1 cellular context compared by ENCODE assay signal in the genomic region with DNA sequence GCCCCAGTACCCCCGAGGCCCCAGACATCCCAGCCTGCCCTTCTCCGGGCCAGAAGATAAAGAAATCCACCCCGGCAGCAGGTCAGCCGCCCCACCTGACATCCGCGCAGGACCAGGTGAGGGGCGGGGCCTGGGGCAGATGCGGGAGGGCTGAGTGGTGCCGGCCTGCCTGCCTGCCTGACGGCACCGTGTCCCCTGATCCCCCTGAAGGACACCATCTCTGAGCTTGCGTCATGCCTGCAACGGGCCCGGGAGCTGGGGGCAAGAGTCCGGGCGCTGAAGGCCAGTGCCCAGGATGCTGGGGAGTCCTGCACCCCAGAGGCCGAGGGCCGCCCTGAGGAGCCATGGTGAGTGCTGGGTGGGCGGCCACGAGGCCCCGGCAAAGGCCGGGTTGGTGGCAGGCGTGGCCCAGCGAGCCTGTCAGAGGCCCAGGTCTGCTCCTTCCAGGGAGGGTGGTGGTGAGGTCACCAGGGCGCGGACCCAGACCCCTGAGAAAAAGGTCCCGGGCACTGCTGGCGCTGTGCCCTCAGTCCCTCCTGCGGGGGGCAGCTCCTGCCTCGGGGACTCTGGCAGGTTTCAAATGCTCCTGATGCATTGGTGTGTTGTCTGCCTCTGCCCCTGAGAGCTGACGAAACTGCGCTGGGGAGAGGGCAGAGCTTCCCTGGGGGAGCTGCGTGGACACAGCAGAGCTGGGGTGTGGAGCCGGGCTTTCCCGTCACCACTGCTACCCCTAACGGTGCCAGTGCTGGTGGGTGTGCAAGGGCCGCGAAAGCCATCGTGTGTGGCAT.
TF ChIP-seq lines count a peak whose summit lies in the region.

No MANE protein-coding gene starts in this region.

TF ChIP-seq in K562, 482 proteins besides CTCF, POLR2A, EP300 and RAD21 (continued from another document and continues in another):
- TF ChIP-seq, protein P1, sequence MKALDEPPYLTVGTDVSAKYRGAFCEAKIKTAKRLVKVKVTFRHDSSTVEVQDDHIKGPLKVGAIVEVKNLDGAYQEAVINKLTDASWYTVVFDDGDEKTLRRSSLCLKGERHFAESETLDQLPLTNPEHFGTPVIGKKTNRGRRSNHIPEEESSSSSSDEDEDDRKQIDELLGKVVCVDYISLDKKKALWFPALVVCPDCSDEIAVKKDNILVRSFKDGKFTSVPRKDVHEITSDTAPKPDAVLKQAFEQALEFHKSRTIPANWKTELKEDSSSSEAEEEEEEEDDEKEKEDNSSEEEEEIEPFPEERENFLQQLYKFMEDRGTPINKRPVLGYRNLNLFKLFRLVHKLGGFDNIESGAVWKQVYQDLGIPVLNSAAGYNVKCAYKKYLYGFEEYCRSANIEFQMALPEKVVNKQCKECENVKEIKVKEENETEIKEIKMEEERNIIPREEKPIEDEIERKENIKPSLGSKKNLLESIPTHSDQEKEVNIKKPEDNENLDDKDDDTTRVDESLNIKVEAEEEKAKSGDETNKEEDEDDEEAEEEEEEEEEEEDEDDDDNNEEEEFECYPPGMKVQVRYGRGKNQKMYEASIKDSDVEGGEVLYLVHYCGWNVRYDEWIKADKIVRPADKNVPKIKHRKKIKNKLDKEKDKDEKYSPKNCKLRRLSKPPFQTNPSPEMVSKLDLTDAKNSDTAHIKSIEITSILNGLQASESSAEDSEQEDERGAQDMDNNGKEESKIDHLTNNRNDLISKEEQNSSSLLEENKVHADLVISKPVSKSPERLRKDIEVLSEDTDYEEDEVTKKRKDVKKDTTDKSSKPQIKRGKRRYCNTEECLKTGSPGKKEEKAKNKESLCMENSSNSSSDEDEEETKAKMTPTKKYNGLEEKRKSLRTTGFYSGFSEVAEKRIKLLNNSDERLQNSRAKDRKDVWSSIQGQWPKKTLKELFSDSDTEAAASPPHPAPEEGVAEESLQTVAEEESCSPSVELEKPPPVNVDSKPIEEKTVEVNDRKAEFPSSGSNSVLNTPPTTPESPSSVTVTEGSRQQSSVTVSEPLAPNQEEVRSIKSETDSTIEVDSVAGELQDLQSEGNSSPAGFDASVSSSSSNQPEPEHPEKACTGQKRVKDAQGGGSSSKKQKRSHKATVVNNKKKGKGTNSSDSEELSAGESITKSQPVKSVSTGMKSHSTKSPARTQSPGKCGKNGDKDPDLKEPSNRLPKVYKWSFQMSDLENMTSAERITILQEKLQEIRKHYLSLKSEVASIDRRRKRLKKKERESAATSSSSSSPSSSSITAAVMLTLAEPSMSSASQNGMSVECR (CRISPR knock-in tag; IDR thresholded peaks at IDR 0.05), result peak; percentile 41; the same call in 1 of the 2 replicates
- TF ChIP-seq ZBTB2 (IDR thresholded peaks at IDR 0.05) (no peak), MXI1 (IDR thresholded peaks at IDR 0.05; ENCODE audit: low read depth, low read length) (peak; percentile 42; the same call in 1 of the 2 replicates), PURB (CRISPR knock-in tag; IDR thresholded peaks at IDR 0.05; ENCODE audit: low read depth) (no peak), ID3 (CRISPR knock-in tag; IDR thresholded peaks at IDR 0.05) (no peak), ID3 (tag; IDR thresholded peaks at IDR 0.05) (no peak), ZNF507 (tag; conservative IDR thresholded peaks at IDR 0.05) (no peak), PCBP2 (IDR thresholded peaks at IDR 0.05; ENCODE audit: low read depth, low read length, poor library complexity, severe bottlenecking) (no peak), HIVEP1 (CRISPR knock-in tag; IDR thresholded peaks at IDR 0.05) (no peak), RBM17 (IDR thresholded peaks at IDR 0.05; ENCODE audit: borderline replicate concordance, low read depth, low read length) (no peak), SIN3A (IDR thresholded peaks at IDR 0.05; ENCODE audit: borderline replicate concordance in 2 of 2, control insufficient read depth in 1 of 2, low read depth in 2 of 2, low read length in 2 of 2) (peak in 1 of 2 experiments; percentile 61; a peak in 1 of 4 replicates), RFX5 (IDR thresholded peaks at IDR 0.05; ENCODE audit: low read depth, low read length) (no peak), PHB (CRISPR knock-in tag; IDR thresholded peaks at IDR 0.05) (no peak; the same call in 1 of the 2 replicates), POLR2G (IDR thresholded peaks at IDR 0.05; ENCODE audit: low read depth, low read length) (peak; percentile 80), FOXP4 (CRISPR knock-in tag; IDR thresholded peaks at IDR 0.05; ENCODE audit: borderline replicate concordance) (no peak), RBBP5 (IDR thresholded peaks at IDR 0.05; ENCODE audit: borderline replicate concordance, insufficient read depth, low read length, poor library complexity, severe bottlenecking) (no peak), EZH2 (IDR thresholded peaks at IDR 0.05; ENCODE audit: borderline replicate concordance, low read depth, low read length) (no peak), L3MBTL2 (IDR thresholded peaks at IDR 0.05) (no peak), HDGF (IDR thresholded peaks at IDR 0.05) (no peak), FIP1L1 (IDR thresholded peaks at IDR 0.05; ENCODE audit: low read depth, low read length, poor library complexity, severe bottlenecking) (peak; percentile 33), CEBPG (CRISPR knock-in tag; IDR thresholded peaks at IDR 0.05) (peak; percentile 61), CEBPG (tag; conservative IDR thresholded peaks at IDR 0.05 in 1 of 2, IDR thresholded peaks at IDR 0.05 in 1 of 2) (no peak), ZFX (CRISPR knock-in tag; IDR thresholded peaks at IDR 0.05) (no peak), ZNF280B (CRISPR knock-in tag; IDR thresholded peaks at IDR 0.05) (no peak), FOXJ3 (CRISPR knock-in tag; IDR thresholded peaks at IDR 0.05) (no peak), TAF15 (IDR thresholded peaks at IDR 0.05; ENCODE audit: low read depth, low read length) (no peak), KDM5B (IDR thresholded peaks at IDR 0.05; ENCODE audit: insufficient replicate concordance, low read depth, low read length) (peak; percentile 62), ETV5 (CRISPR knock-in tag; IDR thresholded peaks at IDR 0.05; ENCODE audit: low read depth) (no peak), ZBTB17 (CRISPR knock-in tag; IDR thresholded peaks at IDR 0.05) (no peak), PTRF (tag; IDR thresholded peaks at IDR 0.05) (no peak), FOXJ2 (tag; IDR thresholded peaks at IDR 0.05) (no peak), NELFE (IDR thresholded peaks at IDR 0.05; ENCODE audit: insufficient read depth, insufficient read length) (no peak), MTA3 (IDR thresholded peaks at IDR 0.05; ENCODE audit: borderline replicate concordance) (0 out of 2 replicates have a peak, but pooled peaks have one; percentile 18), ERF (CRISPR knock-in tag; IDR thresholded peaks at IDR 0.05) (no peak), ZBTB8A (IDR thresholded peaks at IDR 0.05; ENCODE audit: partially characterized antibody) (no peak), ZNF3 (CRISPR knock-in tag; IDR thresholded peaks at IDR 0.05) (no peak), ZNF143 (CRISPR knock-in tag; IDR thresholded peaks at IDR 0.05) (no peak), POLR2AphosphoS2 (IDR thresholded peaks at IDR 0.05; ENCODE audit: low read length) (no peak), NRF1 (conservative IDR thresholded peaks at IDR 0.05 in 1 of 2, IDR thresholded peaks at IDR 0.05 in 1 of 2) (peak; percentile 47 to 60), PRDM10 (IDR thresholded peaks at IDR 0.05; ENCODE audit: partially characterized antibody) (peak; percentile 37), TCF3 (CRISPR knock-in tag; IDR thresholded peaks at IDR 0.05) (no peak), MIER1 (IDR thresholded peaks at IDR 0.05; ENCODE audit: low read depth) (no peak)
- TF ChIP-seq, protein P2, sequence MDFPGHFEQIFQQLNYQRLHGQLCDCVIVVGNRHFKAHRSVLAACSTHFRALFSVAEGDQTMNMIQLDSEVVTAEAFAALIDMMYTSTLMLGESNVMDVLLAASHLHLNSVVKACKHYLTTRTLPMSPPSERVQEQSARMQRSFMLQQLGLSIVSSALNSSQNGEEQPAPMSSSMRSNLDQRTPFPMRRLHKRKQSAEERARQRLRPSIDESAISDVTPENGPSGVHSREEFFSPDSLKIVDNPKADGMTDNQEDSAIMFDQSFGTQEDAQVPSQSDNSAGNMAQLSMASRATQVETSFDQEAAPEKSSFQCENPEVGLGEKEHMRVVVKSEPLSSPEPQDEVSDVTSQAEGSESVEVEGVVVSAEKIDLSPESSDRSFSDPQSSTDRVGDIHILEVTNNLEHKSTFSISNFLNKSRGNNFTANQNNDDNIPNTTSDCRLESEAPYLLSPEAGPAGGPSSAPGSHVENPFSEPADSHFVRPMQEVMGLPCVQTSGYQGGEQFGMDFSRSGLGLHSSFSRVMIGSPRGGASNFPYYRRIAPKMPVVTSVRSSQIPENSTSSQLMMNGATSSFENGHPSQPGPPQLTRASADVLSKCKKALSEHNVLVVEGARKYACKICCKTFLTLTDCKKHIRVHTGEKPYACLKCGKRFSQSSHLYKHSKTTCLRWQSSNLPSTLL (IDR thresholded peaks at IDR 0.05), result no peak
- TF ChIP-seq, protein P3, sequence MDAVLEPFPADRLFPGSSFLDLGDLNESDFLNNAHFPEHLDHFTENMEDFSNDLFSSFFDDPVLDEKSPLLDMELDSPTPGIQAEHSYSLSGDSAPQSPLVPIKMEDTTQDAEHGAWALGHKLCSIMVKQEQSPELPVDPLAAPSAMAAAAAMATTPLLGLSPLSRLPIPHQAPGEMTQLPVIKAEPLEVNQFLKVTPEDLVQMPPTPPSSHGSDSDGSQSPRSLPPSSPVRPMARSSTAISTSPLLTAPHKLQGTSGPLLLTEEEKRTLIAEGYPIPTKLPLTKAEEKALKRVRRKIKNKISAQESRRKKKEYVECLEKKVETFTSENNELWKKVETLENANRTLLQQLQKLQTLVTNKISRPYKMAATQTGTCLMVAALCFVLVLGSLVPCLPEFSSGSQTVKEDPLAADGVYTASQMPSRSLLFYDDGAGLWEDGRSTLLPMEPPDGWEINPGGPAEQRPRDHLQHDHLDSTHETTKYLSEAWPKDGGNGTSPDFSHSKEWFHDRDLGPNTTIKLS (IDR thresholded peaks at IDR 0.05; ENCODE audit: borderline replicate concordance, low read depth), result no peak
